In genomic region chr19:5567971-5568407, GRCh38 we compare ENCODE assay signal across 21 cellular contexts. TPM values are rescaled to one million over a fixed set of nuclear protein-coding genes. Genes with fewer than 3 reads are reported as not detected.
DNase-seq lines count a peak whose midpoint lies in the region; ATAC-seq, FAIRE-seq and TF ChIP-seq lines count a peak whose summit lies in the region.
"Had no signal": no experiment of that assay in that cellular context is flagged by ENCODE, and none has a peak within 500 bp of the region (broad histone marks: within the 10 kb centered on the region; RNA-seq: fewer than 3 reads in every experiment).

No MANE protein-coding gene starts in this region.

- CTCF ChIA-PET in MCF 10A (lab: Yijun Ruan, JAX): interaction anchor here (0.7 to 0.9 kb wide), 2 partner anchors 11 to 45 kb away, joined by 3 to 4 read pairs; no protein-coding TSS in a partner anchor

- no peaks in the 10 kb centered on the region for H3K36me3 ChIP-seq in breast epithelium
- no peaks in the 10 kb centered on the region for H3K36me3 ChIP-seq in bronchial epithelial cell (ENCODE audit: control insufficient read depth, insufficient read depth, low read length)
- H3K36me3 ChIP-seq in suprapubic skin: no peaks in the 10 kb centered on the region
- no peaks in the 10 kb centered on the region for H3K36me3 ChIP-seq in body of pancreas (replicated peaks in 1 of 2; ENCODE audit: insufficient read depth in 1 of 2, low read depth in 2 of 2)
- H3K36me3 ChIP-seq: ascending aorta, uterus had no signal

- WGBS in suprapubic skin: 32% methylated on average over 13 of the region's 39 CpGs
- 17% methylated on average over 39 of the region's 39 CpGs; no CpG with 5 or more reads in 1 of the 2 donors for WGBS in body of pancreas, 2 donors

- TF ChIP-seq POLR2A in breast epithelium (IDR thresholded peaks at IDR 0.05): no peak
- no peak for TF ChIP-seq POLR2A in suprapubic skin (IDR thresholded peaks at IDR 0.05)
- no peak for TF ChIP-seq POLR2A in body of pancreas (IDR thresholded peaks at IDR 0.05)

- no peaks in the 10 kb centered on the region for H3K36me3 Mint-ChIP-seq in MCF 10A (ENCODE audit: insufficient read depth, unreplicated experiment)

- H3K27ac Mint-ChIP-seq in MCF 10A (ENCODE audit: low read depth, unreplicated experiment): no peak overlapping the region
- H3K27ac Mint-ChIP-seq: activated CD4-positive, alpha-beta T cell treated with anti-CD3 and anti-CD28 coated beads, Interleukin-2, amount 10 ng/mL, durations not matched to agents 7 days and 5 days; activated T-cell treated with anti-CD3 and anti-CD28 coated beads, Interleukin-2, amount 50 U/mL, for 72 hours had no signal

- ATAC-seq in left colon (peak; percentile 74), body of pancreas (no peak), HG03520 (IDR thresholded peaks at IDR 0.05; ENCODE audit: unreplicated experiment) (no peak)
- ATAC-seq: activated T-cell treated with anti-CD3 and anti-CD28 coated beads, Interleukin-2, amount 50 U/mL, for 72 hours; GM12878 had no signal

- FAIRE-seq in bronchial epithelial cell (lab: Jason Lieb, UNC) (no peak), HTR-8/SVneo (lab: Jason Lieb, UNC) (no peak)
- FAIRE-seq: GM12878 had no signal

- H3K27ac ChIP-seq in breast epithelium (no peak overlapping the region), suprapubic skin (peak overlapping the region; percentile 91), body of pancreas (no peak overlapping the region)
- H3K27ac ChIP-seq: ascending aorta, psoas muscle, uterus had no signal

- H3K27me3 Mint-ChIP-seq in MCF 10A (ENCODE audit: insufficient read depth, unreplicated experiment): no peaks in the 10 kb centered on the region

- TF ChIP-seq CTCF in breast epithelium (IDR thresholded peaks at IDR 0.05) (no peak), MCF 10A (IDR thresholded peaks at IDR 0.05; ENCODE audit: unreplicated experiment) (no peak), bronchial epithelial cell (IDR thresholded peaks at IDR 0.05; ENCODE audit: insufficient read depth, low read length, severe bottlenecking) (no peak), suprapubic skin (IDR thresholded peaks at IDR 0.05) (no peak), body of pancreas (IDR thresholded peaks at IDR 0.05) (no peak)

- no peaks in the 10 kb centered on the region for H3K4me1 Mint-ChIP-seq in MCF 10A (ENCODE audit: insufficient read depth, unreplicated experiment)
- H3K4me1 Mint-ChIP-seq: activated CD4-positive, alpha-beta T cell treated with anti-CD3 and anti-CD28 coated beads, Interleukin-2, amount 10 ng/mL, durations not matched to agents 7 days and 5 days; CD4-positive, alpha-beta memory T cell had no signal

- H3K27me3 ChIP-seq in breast epithelium: peaks cover 0 to 14% of the 10 kb centered on the region in 2 donors
- peaks cover 8% of the 10 kb centered on the region for H3K27me3 ChIP-seq in bronchial epithelial cell (ENCODE audit: control insufficient read depth, insufficient read depth, low read length)
- H3K27me3 ChIP-seq in suprapubic skin: peaks cover 41% of the 10 kb centered on the region
- peaks cover 0 to 11% of the 10 kb centered on the region in 2 donors for H3K27me3 ChIP-seq in body of pancreas

- no peak for DNase-seq in breast epithelium (ENCODE audit: low spot score in 2 of 2)
- no peak for DNase-seq in MCF 10A (ENCODE audit: unreplicated experiment)
- DNase-seq in bronchial epithelial cell (ENCODE audit: low read depth): no peak
- peak in 1 of 2 donors; percentile 50 for DNase-seq in left colon
- DNase-seq in suprapubic skin (ENCODE audit: low spot score in 2 of 2): no peak
- no peak for DNase-seq in body of pancreas
- DNase-seq in HTR-8/SVneo (ENCODE audit: insufficient read length, low spot score): no peak
- DNase-seq: activated CD4-positive, alpha-beta T cell treated with anti-CD3 and anti-CD28 coated beads, Interleukin-2, amount 10 ng/mL, durations not matched to agents 7 days and 5 days; activated T-cell treated with anti-CD3 and anti-CD28 coated beads, Interleukin-2, amount 50 U/mL, for 72 hours; CD4-positive, alpha-beta memory T cell; NCI-H187; NCI-H526; psoas muscle; stimulated activated CD4-positive, alpha-beta T cell treated with anti-CD3 and anti-CD28 coated beads, Interleukin-1b, Interleukin-23, amount 100 ng/mL, for 48 hours; stimulated activated CD8-positive, alpha-beta memory T cell treated with anti-CD3 and anti-CD28 coated beads, Interleukin-4, amount 100 ng/mL, for 48 hours; T-helper 2 cell; uterus had no signal

- no peak for TF ChIP-seq EP300 in suprapubic skin (IDR thresholded peaks at IDR 0.05)

- no TSS peak for BruUV-seq in MCF 10A (replicated peaks; lab: Mats Ljungman, UMichigan)

- POLR2A ChIA-PET in MCF 10A (lab: Yijun Ruan, JAX): interaction anchor here (1.2 kb wide), 1 partner anchor 10 kb away, joined by 6 read pairs; no protein-coding TSS in a partner anchor

- intact Hi-C loops in breast epithelium (cut with DNase I; ENCODE audit: low total_unique reads): loop anchor here (10.0 kb wide), 1 partner anchor 1013 kb away; the partner anchor contains the start of gene SEMA6B
- intact Hi-C loops in MCF 10A (cut with micrococcal nuclease): no loop called here
- intact Hi-C loops in left colon (cut with DNase I, micrococcal nuclease): no loop called here
- intact Hi-C loops in body of pancreas (cut with DNase I): no loop called here

- no peaks in the 10 kb centered on the region for H3K4me1 ChIP-seq in breast epithelium
- H3K4me1 ChIP-seq in suprapubic skin: peaks cover 19% of the 10 kb centered on the region
- no peaks in the 10 kb centered on the region for H3K4me1 ChIP-seq in body of pancreas
- H3K4me1 ChIP-seq: ascending aorta, psoas muscle, uterus had no signal

- peak overlapping the region in 2 of 3 donors; percentile 40 to 67 for H3K4me3 ChIP-seq in breast epithelium
- peak overlapping the region; percentile 66 for H3K4me3 ChIP-seq in bronchial epithelial cell (ENCODE audit: low read depth, low read length)
- H3K4me3 ChIP-seq in suprapubic skin: peak overlapping the region; percentile 60
- no peak overlapping the region for H3K4me3 ChIP-seq in body of pancreas
- H3K4me3 ChIP-seq: GM12878, psoas muscle, uterus had no signal

- H3K9me3 Mint-ChIP-seq in MCF 10A (ENCODE audit: unreplicated experiment): no peaks in the 10 kb centered on the region
- H3K9me3 Mint-ChIP-seq: activated CD4-positive, alpha-beta T cell treated with anti-CD3 and anti-CD28 coated beads, Interleukin-2, amount 10 ng/mL, durations not matched to agents 7 days and 5 days; activated T-cell treated with anti-CD3 and anti-CD28 coated beads, Interleukin-2, amount 50 U/mL, for 72 hours had no signal

- H3K9me3 ChIP-seq in breast epithelium (no peaks in the 10 kb centered on the region), suprapubic skin (no peaks in the 10 kb centered on the region), body of pancreas (no peaks in the 10 kb centered on the region)
- H3K9me3 ChIP-seq: ascending aorta, psoas muscle, uterus had no signal

- H3K4me3 Mint-ChIP-seq in MCF 10A (ENCODE audit: unreplicated experiment): no peak overlapping the region
- H3K4me3 Mint-ChIP-seq: activated CD4-positive, alpha-beta T cell treated with anti-CD3 and anti-CD28 coated beads, Interleukin-2, amount 10 ng/mL, durations not matched to agents 7 days and 5 days; activated T-cell treated with anti-CD3 and anti-CD28 coated beads, Interleukin-2, amount 50 U/mL, for 72 hours; CD4-positive, alpha-beta memory T cell had no signal

RNA-seq across cellular contexts. Expression of gene TINCR, which starts 0.2 kb away (rescaled TPM):
- 10 to 100 TPM in 1 of 3 donors, 1 to 10 TPM in 2; 1.1 to 11.7 (median 1.3) TPM for total RNA-seq in breast epithelium
- total RNA-seq in MCF 10A (2022): 0.20 and 0.21 TPM in 2 replicates
- total RNA-seq in bronchial epithelial cell: 4.2 and 10.1 TPM in 2 replicates
- 1 to 10 TPM; 7.2 to 7.5 TPM for total RNA-seq in left colon
- total RNA-seq in suprapubic skin: 100 to 1,000 TPM; 173 to 255 (median 185) TPM
- total RNA-seq in body of pancreas: under 1 TPM in 1 of 2 donors, not detected in 1; 0.52 TPM
- total RNA-seq: ascending aorta, fibroblast of villous mesenchyme had no signal

RNA-seq across cellular contexts. Expression of gene SAFB2, which starts 54.6 kb away (rescaled TPM):
- total RNA-seq in breast epithelium: 10 to 100 TPM; 46.4 to 68.8 (median 62.1) TPM
- total RNA-seq in MCF 10A (2022): 98.6 and 118 TPM in 2 replicates
- 24.0 and 37.4 TPM in 2 replicates for total RNA-seq in bronchial epithelial cell
- total RNA-seq in left colon: 10 to 100 TPM; 67.3 to 92.3 TPM
- 100 to 1,000 TPM in 1 of 4 donors, 10 to 100 TPM in 3; 22.9 to 105 (median 28.8) TPM for total RNA-seq in suprapubic skin
- 100 to 1,000 TPM in 1 of 2 donors, 10 to 100 TPM in 1; 38.7 to 104 TPM for total RNA-seq in body of pancreas

RNA-seq across cellular contexts. Expression of gene SAFB, which starts 54.9 kb away (rescaled TPM):
- 100 to 1,000 TPM in 2 of 3 donors, 10 to 100 TPM in 1; 64.2 to 112 (median 111) TPM for total RNA-seq in breast epithelium
- 135 and 137 TPM in 2 replicates for total RNA-seq in MCF 10A (2022)
- 44.0 and 80.6 TPM in 2 replicates for total RNA-seq in bronchial epithelial cell
- 10 to 100 TPM; 56.1 to 82.5 TPM for total RNA-seq in left colon
- 100 to 1,000 TPM in 1 of 4 donors, 10 to 100 TPM in 3; 46.3 to 181 (median 63.7) TPM for total RNA-seq in suprapubic skin
- total RNA-seq in body of pancreas: 100 to 1,000 TPM in 1 of 2 donors, 10 to 100 TPM in 1; 49.8 to 244 TPM

Comparison
In these comparisons a context has a peak if more than half of its experiments do, and no peak if none do; other contexts are left out.
1. H3K4me3 ChIP-seq: peak in breast epithelium (2 of 3), bronchial epithelial cell (single experiment) and suprapubic skin (single experiment); none in body of pancreas (0 of 2).
2. RNA of gene TINCR, which starts 0.2 kb away (total RNA-seq): 173 to 255 TPM in suprapubic skin; 7.2 to 7.5 TPM in left colon, 4.2 to 10.1 TPM in bronchial epithelial cell, 1.1 to 11.7 TPM in breast epithelium, 0.52 TPM in body of pancreas and 0.20 to 0.21 TPM in MCF 10A; every median in the first group is over 10 times any median in the second.